11 cellular contexts compared by ENCODE assay signal in the genomic region with DNA sequence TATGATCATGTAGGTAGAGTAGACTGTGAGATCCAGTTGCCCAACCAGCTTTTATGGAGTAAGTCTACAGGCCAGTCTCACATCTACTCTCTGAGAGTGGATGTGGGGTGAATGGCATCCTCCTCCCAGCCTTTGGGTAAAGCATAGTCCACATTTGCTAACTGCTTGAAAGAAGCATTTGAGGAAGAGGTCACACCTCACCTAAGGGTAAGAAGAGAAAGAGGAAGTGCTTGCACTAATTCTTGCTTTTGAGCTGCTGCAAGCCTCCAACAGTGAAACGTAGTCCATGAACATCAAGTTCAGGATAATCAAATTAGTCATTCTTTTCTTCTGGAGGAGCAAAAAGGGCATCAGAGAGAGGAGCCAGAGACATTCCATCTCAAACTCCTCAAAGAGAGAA.
A peak's percentile ranks its signal among the peaks of the same experiment; 100 is the strongest.
DNase-seq lines count a peak whose midpoint lies in the region; ATAC-seq and TF ChIP-seq lines count a peak whose summit lies in the region.
"Had no signal": no experiment of that assay in that cellular context is flagged by ENCODE, and none has a peak within 500 bp of the region (broad histone marks: within the 10 kb centered on the region; RNA-seq: fewer than 3 reads in every experiment).

No MANE protein-coding gene starts in this region.

- H3K4me3 ChIP-seq in adrenal gland = no peak overlapping the region
- H3K4me3 ChIP-seq: body of pancreas had no signal

- no peaks in the 10 kb centered on the region for H3K4me1 ChIP-seq in adrenal gland (replicated peaks in 1 of 2)
- H3K4me1 ChIP-seq: body of pancreas had no signal

- H3K27ac ChIP-seq in adrenal gland = no peak overlapping the region
- H3K27ac ChIP-seq: body of pancreas had no signal

- ATAC-seq in GM18498 (IDR thresholded peaks at IDR 0.05; ENCODE audit: unreplicated experiment) = peak; percentile 81
- peak; percentile 85 for ATAC-seq in GM19438 (IDR thresholded peaks at IDR 0.05; ENCODE audit: low read depth, unreplicated experiment)
- peak; percentile 76 for ATAC-seq in HG03432 (IDR thresholded peaks at IDR 0.05; ENCODE audit: unreplicated experiment)
- ATAC-seq: body of pancreas had no signal

- TF ChIP-seq POLR2A in adrenal gland (IDR thresholded peaks at IDR 0.05) = no peak

- DNase-seq in SKM-1 treated with dmso at 0.1 percent for 144 hours (lab: John Stamatoyannopoulos, UW; ENCODE audit: unreplicated experiment) = peak; percentile 88
- no peak for DNase-seq in adrenal gland
- no peak for DNase-seq in NCI-H510A (lab: John Stamatoyannopoulos, UW)
- no peak for DNase-seq in activated CD4-positive, CD25-positive, alpha-beta regulatory T cell (lab: John Stamatoyannopoulos, UW)
- no peak for DNase-seq in SHP77 treated with DMSO at 0.1 percent for 48 hours (lab: John Stamatoyannopoulos, UW)
- DNase-seq: body of pancreas, endodermal cell, NCI-H226 had no signal

- no peaks in the 10 kb centered on the region for H3K9me3 ChIP-seq in adrenal gland (replicated peaks in 1 of 3)
- H3K9me3 ChIP-seq: body of pancreas had no signal

- H3K27me3 ChIP-seq in adrenal gland = peaks cover 3% of the 10 kb centered on the region
- H3K27me3 ChIP-seq: body of pancreas had no signal

- WGBS in adrenal gland, 4 donors = 52 to 65% (median 60%) methylated on average over 1 of the region's 1 CpG

- intact Hi-C loops in adrenal gland (cut with DNase I) = no loop called here

- no peak for TF ChIP-seq CTCF in adrenal gland (IDR thresholded peaks at IDR 0.05)

- H3K36me3 ChIP-seq in adrenal gland (replicated peaks in 1 of 2) = no peaks in the 10 kb centered on the region
